ENCODE assay signal across 8 cellular contexts in the genomic region with DNA sequence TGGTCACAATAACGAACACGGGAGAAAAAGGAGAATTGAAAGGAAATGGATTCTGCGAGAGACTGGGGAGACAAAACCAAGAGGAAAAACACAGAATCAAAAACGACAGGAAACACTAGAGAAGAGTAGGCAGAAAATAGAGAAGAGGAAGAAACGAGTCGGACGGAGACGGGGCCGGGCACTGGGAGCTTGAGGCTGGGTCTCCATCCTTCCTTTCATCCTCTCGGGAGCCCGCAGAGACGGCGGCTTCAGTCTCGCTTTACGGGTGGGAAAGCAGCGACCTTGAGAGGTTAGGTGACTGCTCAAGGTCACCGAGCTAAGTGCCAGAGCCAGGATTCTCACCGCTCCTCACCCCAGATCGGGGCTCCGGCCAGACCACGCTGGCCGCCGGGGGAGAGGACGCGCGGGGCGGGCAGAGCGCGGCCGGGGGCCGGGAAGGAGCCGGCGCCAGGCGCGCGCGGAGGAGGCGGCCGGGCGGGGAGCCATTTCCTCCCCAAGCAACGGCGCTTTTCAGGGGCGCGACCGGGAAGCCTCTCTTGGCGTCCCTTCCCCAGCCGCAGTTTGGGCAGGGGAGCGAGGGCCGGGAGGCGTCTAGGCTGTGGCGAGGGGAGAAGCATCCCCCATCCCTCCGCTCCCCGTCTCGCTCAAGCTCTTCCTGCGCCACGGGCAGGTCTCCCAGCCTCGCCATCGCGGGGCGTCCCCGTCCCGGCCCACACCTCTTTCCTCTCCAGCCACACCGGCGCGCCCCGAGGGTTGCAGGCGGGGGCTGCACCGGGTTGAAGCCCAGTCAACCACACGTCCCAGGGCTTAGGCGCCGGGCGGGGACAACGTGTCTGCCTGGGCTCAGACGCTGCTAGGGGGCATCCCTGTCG.
DNase-seq lines count a peak whose midpoint lies in the region; ATAC-seq lines count a peak whose summit lies in the region.

No MANE protein-coding gene starts in this region.

- ATAC-seq in HG02938 (IDR thresholded peaks at IDR 0.05; ENCODE audit: unreplicated experiment), result peak; percentile 64

- peak; percentile 25 for DNase-seq in activated naive CD4-positive, alpha-beta T cell treated with Interleukin-2 at 50 U/mL for 16 hours
- no peak for DNase-seq in activated naive CD4-positive, alpha-beta T cell (lab: John Stamatoyannopoulos, UW)
- DNase-seq in NOMO-1 treated with DMSO at 0.1 percent for 48 hours (lab: John Stamatoyannopoulos, UW; ENCODE audit: unreplicated experiment), result peak; percentile 7
- peak; percentile 8 for DNase-seq in activated gamma-delta T cell treated with anti-CD3 and anti-CD28 coated beads, Interleukin-2, amount 50 U/mL, for 16 hours (ENCODE audit: low read depth)
- peak; percentile 15 for DNase-seq in glomerular visceral epithelial cell (ENCODE audit: extremely low spot score)
- peak in 36 of 56 donors; percentile 9 to 68 (median 42) for DNase-seq in nucleus accumbens (lab: John Stamatoyannopoulos, UW)
- no peak for DNase-seq in effector CD4-positive, alpha-beta T cell

Comparison
In these comparisons a context has a peak if more than half of its experiments do, and no peak if none do; other contexts are left out.
1. DNase-seq: peak in activated naive CD4-positive, alpha-beta T cell treated with Interleukin-2 at 50 U/mL for 16 hours (single experiment), NOMO-1 treated with DMSO at 0.1 percent for 48 hours (single experiment), activated gamma-delta T cell treated with anti-CD3 and anti-CD28 coated beads, Interleukin-2, amount 50 U/mL, for 16 hours (single experiment), glomerular visceral epithelial cell (single experiment) and nucleus accumbens (36 of 56); none in activated naive CD4-positive, alpha-beta T cell (0 of 4) and effector CD4-positive, alpha-beta T cell (single experiment).